Comparison of ENCODE assay signal across 1 cellular context in the genomic region with DNA sequence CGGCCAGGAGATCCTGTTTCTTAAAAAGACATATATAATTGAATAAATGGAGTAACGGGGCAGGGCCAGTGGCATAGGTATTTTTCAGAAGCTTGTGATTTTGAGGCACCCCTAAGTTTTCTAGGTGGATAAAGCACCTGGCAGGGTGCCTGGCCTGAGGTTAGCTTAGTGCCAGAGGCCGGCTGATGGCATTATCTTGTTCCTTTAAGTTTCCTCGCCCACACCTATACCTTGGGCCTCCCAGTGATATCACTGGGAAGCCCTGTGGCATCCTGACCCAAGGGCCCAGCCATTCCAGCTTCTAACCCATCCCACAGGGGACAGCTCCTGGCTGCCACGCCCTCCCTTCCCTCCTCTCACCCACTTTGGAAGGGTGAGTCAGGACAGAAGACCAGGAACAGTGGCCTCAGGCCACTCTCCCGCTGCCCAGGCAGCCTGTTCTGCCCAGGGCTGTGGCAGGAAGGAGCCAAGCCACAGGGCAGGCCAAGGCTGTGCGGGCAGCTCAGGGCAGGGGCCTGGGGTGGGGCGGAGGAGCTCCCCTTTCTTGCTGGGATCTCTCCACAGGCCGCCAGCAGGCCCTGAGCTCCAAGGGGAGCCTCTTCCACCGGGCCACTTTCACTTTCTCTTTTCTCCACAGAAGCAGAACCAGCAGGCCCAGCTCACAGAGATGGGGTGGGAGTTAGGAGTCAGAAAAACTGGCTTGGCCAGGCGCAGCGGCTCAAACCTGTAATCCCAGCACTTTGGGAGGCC.
TF ChIP-seq lines count a peak whose summit lies in the region.

No MANE protein-coding gene starts in this region.

TF ChIP-seq in H1, 55 proteins besides CTCF, POLR2A, EP300 and RAD21 (continued from another document):
- no peak for TF ChIP-seq NRF1 (IDR thresholded peaks at IDR 0.05; ENCODE audit: low read depth, low read length)
- no peak for TF ChIP-seq POU5F1 (IDR thresholded peaks at IDR 0.05; ENCODE audit: low read depth, low read length)
- TF ChIP-seq TAF7 (optimal IDR thresholded peaks at IDR 0.05; ENCODE audit: borderline replicate concordance, low read depth, low read length) = no peak
